Comparison of ENCODE assay signal across 9 cellular contexts in the genomic region with DNA sequence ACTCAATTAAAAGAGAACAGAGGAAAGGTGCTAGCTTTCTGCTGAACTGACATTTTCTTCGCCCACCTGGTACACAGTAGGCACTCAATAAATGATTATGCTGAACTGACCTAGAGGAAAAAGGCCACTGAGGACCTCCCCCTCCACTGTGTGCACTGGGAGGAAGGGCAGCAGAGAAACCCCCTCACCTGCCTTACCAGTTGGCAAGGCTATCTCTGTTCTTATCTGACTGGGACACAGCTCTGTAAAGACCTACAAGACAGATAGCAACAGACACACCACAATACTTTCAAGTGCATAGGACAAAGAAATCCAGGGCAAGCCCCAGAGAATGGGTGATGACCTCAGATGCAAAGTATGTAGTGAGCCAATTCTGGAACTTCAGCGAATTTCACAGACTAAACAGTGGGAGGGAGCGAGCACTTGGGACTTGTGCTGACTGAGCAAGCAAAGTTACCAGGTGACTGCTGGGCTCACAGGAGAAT. TPM values are rescaled to one million over a fixed set of nuclear protein-coding genes. Genes with fewer than 3 reads are reported as not detected.
DNase-seq lines count a peak whose midpoint lies in the region; ATAC-seq lines count a peak whose summit lies in the region.
"Had no signal": no experiment of that assay in that cellular context is flagged by ENCODE, and none has a peak within 500 bp of the region (broad histone marks: within the 10 kb centered on the region; RNA-seq: fewer than 3 reads in every experiment).

No MANE protein-coding gene starts in this region.

- peak; percentile 94 for ATAC-seq in HG02610 (IDR thresholded peaks at IDR 0.05; ENCODE audit: unreplicated experiment)

- DNase-seq in A172 (ENCODE audit: low spot score) (peak; percentile 96), amniotic epithelial cell (ENCODE audit: low read depth) (peak; percentile 91), kidney tubule cell (ENCODE audit: low spot score) (peak; percentile 96), NCI-H446 treated with DMSO at 0.1 percent for 48 hours (lab: John Stamatoyannopoulos, UW) (no peak), NCI-H2227 (lab: John Stamatoyannopoulos, UW; ENCODE audit: unreplicated experiment) (no peak), NCI-H82 treated with DMSO at 0.1 percent for 48 hours (lab: John Stamatoyannopoulos, UW; ENCODE audit: unreplicated experiment) (no peak), COLO829 (ENCODE audit: low spot score) (no peak)
- DNase-seq: BE2C had no signal

RNA-seq across cellular contexts. Expression of a gene that starts 30.4 kb away (rescaled TPM):
- 18.9 and 20.9 TPM in 2 replicates for total RNA-seq in A172 (2014; rRNA removed; shearing (Covaris generic))

Comparison
In these comparisons a context has a peak if more than half of its experiments do, and no peak if none do; other contexts are left out.
1. DNase-seq: peak in A172 (single experiment), amniotic epithelial cell (single experiment) and kidney tubule cell (single experiment); none in NCI-H446 treated with DMSO at 0.1 percent for 48 hours (single experiment), NCI-H2227 (single experiment), NCI-H82 treated with DMSO at 0.1 percent for 48 hours (single experiment) and COLO829 (single experiment).